8 cellular contexts compared by ENCODE assay signal in genomic region chr3:33658971-33659848, GRCh38. TPM values are rescaled to one million over a fixed set of nuclear protein-coding genes. Genes with fewer than 3 reads are reported as not detected.
DNase-seq lines count a peak whose midpoint lies in the region; ATAC-seq and TF ChIP-seq lines count a peak whose summit lies in the region.

No MANE protein-coding gene starts in this region.

- H3K4me1 ChIP-seq in ascending aorta (peaks cover 0 to 13% of the 10 kb centered on the region in 2 donors), heart right ventricle (peaks cover 3 to 49% (median 36%) of the 10 kb centered on the region in 9 donors), osteoblast (ENCODE audit: insufficient read depth, low read length) (peaks cover 36% of the 10 kb centered on the region), PC-9 (replicated peaks; ENCODE audit: insufficient read depth) (peaks cover 12% of the 10 kb centered on the region)

- H3K27me3 ChIP-seq in ascending aorta (no peaks in the 10 kb centered on the region), heart right ventricle (no peaks in the 10 kb centered on the region), osteoblast (ENCODE audit: insufficient read depth, low read length) (no peaks in the 10 kb centered on the region), PC-9 (ENCODE audit: insufficient read depth, low read depth) (no peaks in the 10 kb centered on the region)

- H4K20me1 ChIP-seq in osteoblast (ENCODE audit: insufficient read depth, low read length) (no peaks in the 10 kb centered on the region), PC-9 (ENCODE audit: insufficient read depth) (no peaks in the 10 kb centered on the region; the same call in 1 of the 2 replicates)

- H3K9me2 ChIP-seq in PC-9 (ENCODE audit: insufficient read depth), result no peaks in the 10 kb centered on the region

- H3K4me2 ChIP-seq in osteoblast (ENCODE audit: insufficient read depth, low read length), result peak overlapping the region; percentile 93
- H3K4me2 ChIP-seq in PC-9, result no peak overlapping the region

- intact Hi-C loops in ascending aorta (cut with DNase I) (no loop called here), heart right ventricle (cut with DNase I) (loop anchor here in 3 of 10 donors (2.0 to 5.0 kb wide), 2 partner anchors 58 to 60 kb away; partner anchors contain the start of gene CLASP2 (in 3 of the 3)), PC-9 (cut with micrococcal nuclease; ENCODE audit: unreplicated experiment) (no loop called here)

- peak; percentile 88 for ATAC-seq in GM19455 (IDR thresholded peaks at IDR 0.05; ENCODE audit: unreplicated experiment)
- ATAC-seq in HG03457 (IDR thresholded peaks at IDR 0.05; ENCODE audit: unreplicated experiment), result peak; percentile 82
- peak; percentile 95 to 99 (median 98) for ATAC-seq in heart right ventricle

- CTCF ChIA-PET in PC-9 (lab: Charles Lee), result no interaction called here

- H3K36me3 ChIP-seq in ascending aorta (no peaks in the 10 kb centered on the region), heart right ventricle (no peaks in the 10 kb centered on the region), osteoblast (ENCODE audit: insufficient read depth, low read length) (no peaks in the 10 kb centered on the region), PC-9 (ENCODE audit: low read depth) (no peaks in the 10 kb centered on the region)

- no peak for TF ChIP-seq CTCF in ascending aorta (IDR thresholded peaks at IDR 0.05)
- no peak for TF ChIP-seq CTCF in heart right ventricle (IDR thresholded peaks at IDR 0.05)
- TF ChIP-seq CTCF in osteoblast (IDR thresholded peaks at IDR 0.05; ENCODE audit: extremely low read depth, low read depth, low read length), result no peak
- no peak for TF ChIP-seq CTCF in PC-9 (conservative IDR thresholded peaks at IDR 0.05)

- H3K27ac ChIP-seq in ascending aorta, result peak overlapping the region; percentile 18 to 44
- peak overlapping the region; percentile 69 to 85 (median 82) for H3K27ac ChIP-seq in heart right ventricle
- H3K27ac ChIP-seq in osteoblast (ENCODE audit: low read depth, low read length), result peak overlapping the region; percentile 47
- no peak overlapping the region for H3K27ac ChIP-seq in PC-9

- H3K9me3 ChIP-seq in ascending aorta (no peaks in the 10 kb centered on the region), heart right ventricle (no peaks in the 10 kb centered on the region), osteoblast (ENCODE audit: low read depth, low read length) (no peaks in the 10 kb centered on the region), PC-9 (ENCODE audit: insufficient read depth, low read depth) (no peaks in the 10 kb centered on the region)

- 1% methylated on average over 16 of the region's 16 CpGs for WGBS in heart right ventricle, 2 donors

- no peaks in the 10 kb centered on the region for H3F3A ChIP-seq in PC-9 (ENCODE audit: insufficient read depth, low read depth)

- POLR2A ChIA-PET in PC-9 (lab: Charles Lee; ENCODE audit: unreplicated experiment), result no interaction called here

- peaks cover 28% of the 10 kb centered on the region for H3K79me2 ChIP-seq in osteoblast (ENCODE audit: insufficient read depth, low read length)
- no peaks in the 10 kb centered on the region for H3K79me2 ChIP-seq in PC-9 (ENCODE audit: low read depth)

- H2AFZ ChIP-seq in osteoblast (ENCODE audit: low read length) (peak overlapping the region; percentile 84), PC-9 (no peak overlapping the region)

- DNase-seq in DMS153 (lab: John Stamatoyannopoulos, UW) (peak; percentile 57), NCI-H526 (lab: John Stamatoyannopoulos, UW) (peak; percentile 93 to 94), ascending aorta (ENCODE audit: low spot score in 2 of 2) (peak; percentile 12 to 64), heart right ventricle (peak; percentile 79 to 80), osteoblast (ENCODE audit: insufficient read length, low spot score, missing footprints) (peak; percentile 80), PC-9 (no peak)

- peak overlapping the region; percentile 45 to 56 for H3K4me3 ChIP-seq in ascending aorta
- H3K4me3 ChIP-seq in heart right ventricle, result peak overlapping the region; percentile 15 to 67 (median 56)
- H3K4me3 ChIP-seq in osteoblast (ENCODE audit: insufficient read depth, low read length), result peak overlapping the region; percentile 63
- no peak overlapping the region for H3K4me3 ChIP-seq in PC-9

- BruUV-seq in PC-9 (replicated peaks; lab: Mats Ljungman, UMichigan), result no TSS peak

RNA-seq across cellular contexts. Expression of gene CLASP2, which starts 58.8 kb away (rescaled TPM):
- total RNA-seq in ascending aorta, result 75.8 TPM
- total RNA-seq in heart right ventricle, result 100 to 1,000 TPM in 4 of 10 donors, 10 to 100 TPM in 6; 70.1 to 107 (median 88.7) TPM
- 10 to 100 TPM in 1 of 2 donors, 1 to 10 TPM in 1; 9.7 to 18.7 TPM for polyA plus RNA-seq in heart right ventricle
- 52.1 and 61.0 TPM in 2 replicates for total RNA-seq in osteoblast
- total RNA-seq in PC-9 (2021), result 36.5 and 52.9 TPM in 2 replicates

Comparison
In these comparisons a context has a peak if more than half of its experiments do, and no peak if none do; other contexts are left out.
1. DNase-seq: peak in DMS153 (single experiment), NCI-H526 (2 of 2), ascending aorta (2 of 2), heart right ventricle (2 of 2) and osteoblast (single experiment); none in PC-9 (0 of 2).
2. Peak in every context shown above with its lines, with median percentiles within 50 percentile points of each other: ATAC-seq.